Comparison of ENCODE assay signal across 14 cellular contexts in the genomic region with DNA sequence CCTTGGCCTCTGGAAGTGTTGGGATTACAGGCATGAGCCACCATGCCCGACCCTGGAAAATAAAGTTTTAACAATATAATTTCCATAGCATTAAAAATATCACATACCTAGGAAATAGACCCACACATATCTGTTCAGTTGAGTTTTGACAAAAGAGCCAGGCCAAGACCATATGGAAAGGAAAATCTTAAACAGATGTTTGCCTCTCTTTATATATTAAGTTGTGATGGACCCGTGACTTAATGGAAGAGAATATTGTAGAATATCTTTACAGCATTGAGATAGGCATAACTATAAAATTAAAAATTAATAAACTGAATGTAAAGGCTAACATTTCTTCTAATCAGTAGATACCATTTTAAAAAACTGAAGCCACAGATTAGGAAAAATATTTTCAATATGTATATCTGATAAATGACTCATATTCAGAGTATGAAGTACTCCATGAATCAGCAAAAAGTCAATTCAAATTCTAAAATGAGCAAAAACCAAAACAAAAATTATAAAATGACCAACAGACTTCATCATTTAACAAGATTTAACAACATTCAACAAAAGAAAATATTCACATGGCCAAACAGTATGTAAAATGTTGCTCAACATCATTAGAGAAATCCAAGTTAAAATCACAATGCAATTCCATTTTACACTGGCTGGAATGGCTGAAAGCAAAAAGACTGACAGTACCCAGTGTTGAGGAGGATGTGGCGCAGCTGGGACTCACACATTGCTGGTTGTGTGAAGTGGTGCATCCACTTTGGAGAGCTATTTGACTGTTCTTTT. TPM values are rescaled to one million over a fixed set of nuclear protein-coding genes. Genes with fewer than 3 reads are reported as not detected.
DNase-seq lines count a peak whose midpoint lies in the region; ATAC-seq and TF ChIP-seq lines count a peak whose summit lies in the region.
"Had no signal": no experiment of that assay in that cellular context is flagged by ENCODE, and none has a peak within 500 bp of the region (broad histone marks: within the 10 kb centered on the region; RNA-seq: fewer than 3 reads in every experiment).

No MANE protein-coding gene starts in this region.

- peak overlapping the region; percentile 46 for H3K27ac Mint-ChIP-seq in stimulated activated naive CD8-positive, alpha-beta T cell treated with anti-CD3 and anti-CD28 coated beads, Interleukin-15, Interleukin-2, amounts not matched to agents 100 ng/mL and 50 ng/mL, for 24 hours
- peak overlapping the region; percentile 64 for H3K27ac Mint-ChIP-seq in T-helper 2 cell treated with Interferon-gamma antibody and Interleukin-4, amounts not matched to agents 5 μg/mL and 100 μg/mL, for 36 hours

- H3K4me1 ChIP-seq in uterus: no peaks in the 10 kb centered on the region
- H3K4me1 ChIP-seq: gastroesophageal sphincter had no signal

- H3K4me3 ChIP-seq in choroid plexus epithelial cell (ENCODE audit: low read depth, low read length) (no peak overlapping the region), uterus (no peak overlapping the region)
- H3K4me3 ChIP-seq: gastroesophageal sphincter, spleen had no signal

- no peaks in the 10 kb centered on the region for H3K27me3 ChIP-seq in uterus

- no peaks in the 10 kb centered on the region for H3K36me3 Mint-ChIP-seq in stimulated activated naive CD8-positive, alpha-beta T cell treated with anti-CD3 and anti-CD28 coated beads, Interleukin-15, Interleukin-2, amounts not matched to agents 100 ng/mL and 50 ng/mL, for 24 hours (ENCODE audit: low read depth)
- H3K36me3 Mint-ChIP-seq in T-helper 2 cell treated with Interferon-gamma antibody and Interleukin-4, amounts not matched to agents 5 μg/mL and 100 μg/mL, for 36 hours (ENCODE audit: low read depth): peaks cover 2% of the 10 kb centered on the region

- H3K9me3 ChIP-seq in uterus: no peaks in the 10 kb centered on the region
- H3K9me3 ChIP-seq: gastroesophageal sphincter, spleen had no signal

- no peak for ATAC-seq in stimulated activated naive CD8-positive, alpha-beta T cell treated with anti-CD3 and anti-CD28 coated beads, Interleukin-15, Interleukin-2, amounts not matched to agents 100 U/mL and 50 U/mL, for 24 hours
- ATAC-seq in GM21423 (IDR thresholded peaks at IDR 0.05; ENCODE audit: unreplicated experiment): no peak
- ATAC-seq: gastroesophageal sphincter, left colon had no signal

- TF ChIP-seq POLR2A in uterus (IDR thresholded peaks at IDR 0.05): no peak

- intact Hi-C loops in uterus (cut with DNase I; ENCODE audit: low total_unique reads): no loop called here

- H3K36me3 ChIP-seq in uterus: no peaks in the 10 kb centered on the region
- H3K36me3 ChIP-seq: gastroesophageal sphincter, spleen had no signal

- no peak overlapping the region for H3K4me3 Mint-ChIP-seq in stimulated activated naive CD8-positive, alpha-beta T cell treated with anti-CD3 and anti-CD28 coated beads, Interleukin-15, Interleukin-2, amounts not matched to agents 100 ng/mL and 50 ng/mL, for 24 hours
- H3K4me3 Mint-ChIP-seq in T-helper 2 cell treated with Interferon-gamma antibody and Interleukin-4, amounts not matched to agents 5 μg/mL and 100 μg/mL, for 36 hours: no peak overlapping the region

- no peak for DNase-seq in stimulated activated naive CD8-positive, alpha-beta T cell treated with anti-CD3 and anti-CD28 coated beads, Interleukin-15, Interleukin-2, amounts not matched to agents 100 U/mL and 50 U/mL, for 24 hours
- no peak for DNase-seq in T-helper 2 cell treated with Interferon-gamma antibody and Interleukin-4, amounts not matched to agents 5 μg/mL and 100 μg/mL, for 36 hours (ENCODE audit: low spot score)
- DNase-seq in choroid plexus epithelial cell (ENCODE audit: low read depth) (peak; percentile 33), NCI-H226 (no peak), NCI-H1105 treated with DMSO at 0.1 percent for 48 hours (lab: John Stamatoyannopoulos, UW) (no peak), uterus (no peak)
- DNase-seq: H7, left colon, NCI-H2107, spleen had no signal

- no peak for TF ChIP-seq CTCF in choroid plexus epithelial cell (conservative IDR thresholded peaks at IDR 0.05; ENCODE audit: low read depth, low read length)
- TF ChIP-seq CTCF in uterus (IDR thresholded peaks at IDR 0.05): no peak

- H3K27ac ChIP-seq in uterus: no peak overlapping the region
- H3K27ac ChIP-seq: gastroesophageal sphincter, KMS-11, spleen had no signal

- no peaks in the 10 kb centered on the region for H3K9me3 Mint-ChIP-seq in stimulated activated naive CD8-positive, alpha-beta T cell treated with anti-CD3 and anti-CD28 coated beads, Interleukin-15, Interleukin-2, amounts not matched to agents 100 ng/mL and 50 ng/mL, for 24 hours
- no peaks in the 10 kb centered on the region for H3K9me3 Mint-ChIP-seq in T-helper 2 cell treated with Interferon-gamma antibody and Interleukin-4, amounts not matched to agents 5 μg/mL and 100 μg/mL, for 36 hours

- peaks cover 44% of the 10 kb centered on the region for H3K4me1 Mint-ChIP-seq in stimulated activated naive CD8-positive, alpha-beta T cell treated with anti-CD3 and anti-CD28 coated beads, Interleukin-15, Interleukin-2, amounts not matched to agents 100 ng/mL and 50 ng/mL, for 24 hours (ENCODE audit: low read depth)
- peaks cover 35% of the 10 kb centered on the region for H3K4me1 Mint-ChIP-seq in T-helper 2 cell treated with Interferon-gamma antibody and Interleukin-4, amounts not matched to agents 5 μg/mL and 100 μg/mL, for 36 hours (ENCODE audit: low read depth)

- peaks cover 3% of the 10 kb centered on the region for H3K27me3 Mint-ChIP-seq in stimulated activated naive CD8-positive, alpha-beta T cell treated with anti-CD3 and anti-CD28 coated beads, Interleukin-15, Interleukin-2, amounts not matched to agents 100 ng/mL and 50 ng/mL, for 24 hours
- no peaks in the 10 kb centered on the region for H3K27me3 Mint-ChIP-seq in T-helper 2 cell treated with Interferon-gamma antibody and Interleukin-4, amounts not matched to agents 5 μg/mL and 100 μg/mL, for 36 hours (ENCODE audit: low read depth)

RNA-seq across cellular contexts. Expression of a gene that starts 43.3 kb away (rescaled TPM):
- 10 to 100 TPM in 1 of 4 donors, 1 to 10 TPM in 2, under 1 TPM in 1; 0.26 to 13.4 (median 3.9) TPM for total RNA-seq in uterus

RNA-seq across cellular contexts. Expression of a gene that starts 43.4 kb away (rescaled TPM):
- 1 to 10 TPM; 3.3 to 9.7 (median 8.9) TPM for total RNA-seq in uterus
